8 cellular contexts compared by ENCODE assay signal in genomic region chr19:48674921-48675824, GRCh38.
DNase-seq lines count a peak whose midpoint lies in the region; TF ChIP-seq lines count a peak whose summit lies in the region.

No MANE protein-coding gene starts in this region.

- in situ Hi-C loops in T47D (cut with HindIII; ENCODE audit: low pct_unique_long_range_greater_than_20kb, low sequenced_read_pairs), result no loop called here

- H3K27ac ChIP-seq in WERI-Rb-1, result no peak overlapping the region

- no peaks in the 10 kb centered on the region for H3K9me3 ChIP-seq in WERI-Rb-1 (ENCODE audit: severe bottlenecking)

- H3K36me3 ChIP-seq in WERI-Rb-1, result no peaks in the 10 kb centered on the region

- no peaks in the 10 kb centered on the region for H3K27me3 ChIP-seq in WERI-Rb-1 (ENCODE audit: insufficient read depth, low read depth, severe bottlenecking)

- peak; percentile 75 for TF ChIP-seq CTCF in WERI-Rb-1 (IDR thresholded peaks at IDR 0.05; ENCODE audit: low read depth, low read length)

- H3K4me3 ChIP-seq in WERI-Rb-1 (ENCODE audit: low read depth, low read length), result no peak overlapping the region

- DNase-seq in NK-92 treated with Interleukin-12 subunit alpha and Interleukin-12 subunit beta, amount 100 ng/mL, for 24 hours (lab: John Stamatoyannopoulos, UW), result peak; percentile 39
- DNase-seq in NK-92 (lab: John Stamatoyannopoulos, UW; ENCODE audit: unreplicated experiment), result no peak
- peak; percentile 86 for DNase-seq in NCI-H2196 (lab: John Stamatoyannopoulos, UW; ENCODE audit: unreplicated experiment)
- DNase-seq in WERI-Rb-1, result peak; percentile 89
- DNase-seq in T47D (ENCODE audit: low read depth in 1 of 2, low spot score in 1 of 2), result peak; percentile 82 to 87
- peak; percentile 97 for DNase-seq in iPS-NIHi7 (ENCODE audit: extremely low spot score)
- DNase-seq in stimulated activated CD4-positive, alpha-beta T cell treated with anti-CD3 and anti-CD28 coated beads, Interleukin-12 subunit alpha, Interleukin-12 subunit beta, amount 100 ng/mL, for 24 hours (ENCODE audit: low read depth in 2 of 2), result peak; percentile 44 to 70
- DNase-seq in cortex of kidney (lab: John Stamatoyannopoulos, UW), result no peak

Comparison
In these comparisons a context has a peak if more than half of its experiments do, and no peak if none do; other contexts are left out.
1. DNase-seq: peak in NK-92 treated with Interleukin-12 subunit alpha and Interleukin-12 subunit beta, amount 100 ng/mL, for 24 hours (single experiment), NCI-H2196 (single experiment), WERI-Rb-1 (single experiment), T47D (2 of 2), iPS-NIHi7 (single experiment) and stimulated activated CD4-positive, alpha-beta T cell treated with anti-CD3 and anti-CD28 coated beads, Interleukin-12 subunit alpha, Interleukin-12 subunit beta, amount 100 ng/mL, for 24 hours (2 of 2); none in NK-92 (single experiment) and cortex of kidney (single experiment).